In genomic region chr1:210292276-210292851, GRCh38 we compare ENCODE assay signal across 8 cellular contexts. TPM values are rescaled to one million over a fixed set of nuclear protein-coding genes. Genes with fewer than 3 reads are reported as not detected.
DNase-seq lines count a peak whose midpoint lies in the region; ATAC-seq and TF ChIP-seq lines count a peak whose summit lies in the region.

No MANE protein-coding gene starts in this region.

- H3K36me3 ChIP-seq in CD8-positive, alpha-beta memory T cell (ENCODE audit: insufficient read depth, low read length) = no peaks in the 10 kb centered on the region

- H3K4me1 Mint-ChIP-seq in CD8-positive, alpha-beta memory T cell = peaks cover 5 to 11% (median 5%) of the 10 kb centered on the region in 3 donors
- H3K4me1 Mint-ChIP-seq in progenitor cell of endocrine pancreas (ENCODE audit: low read depth) = peaks cover 15% of the 10 kb centered on the region

- peak overlapping the region in 6 of 7 donors; percentile 50 to 67 (median 55) for H3K4me3 Mint-ChIP-seq in CD8-positive, alpha-beta memory T cell
- H3K4me3 Mint-ChIP-seq in progenitor cell of endocrine pancreas (ENCODE audit: low read depth) = peak overlapping the region; percentile 76

- CTCF ChIA-PET in CD8-positive, alpha-beta memory T cell (lab: Charles Lee) = interaction anchor here (0.6 to 1.2 kb wide), 4 partner anchors 10 to 115 kb away, joined by 3 to 4 read pairs (median 3); no protein-coding TSS in a partner anchor

- peak; percentile 69 for TF ChIP-seq CTCF in progenitor cell of endocrine pancreas (IDR thresholded peaks at IDR 0.05; ENCODE audit: unreplicated experiment)

- H3K9me3 ChIP-seq in CD8-positive, alpha-beta memory T cell (ENCODE audit: low read length) = no peaks in the 10 kb centered on the region

- peaks cover 9% of the 10 kb centered on the region for H3K27me3 ChIP-seq in CD8-positive, alpha-beta memory T cell (ENCODE audit: insufficient read depth, low read length, poor library complexity, severe bottlenecking)

- ATAC-seq in GM21423 (IDR thresholded peaks at IDR 0.05; ENCODE audit: unreplicated experiment) (peak; percentile 70), Right ventricle myocardium inferior (peak; percentile 40)

- intact Hi-C loops in Right ventricle myocardium inferior (cut with DNase I) = loop anchor here (5.0 kb wide), 1 partner anchor 55 kb away; no protein-coding TSS in a partner anchor

- H3K4me3 ChIP-seq in CD8-positive, alpha-beta memory T cell (ENCODE audit: low read length) = no peak overlapping the region

- no peaks in the 10 kb centered on the region for H3K9me3 Mint-ChIP-seq in CD8-positive, alpha-beta memory T cell
- no peaks in the 10 kb centered on the region for H3K9me3 Mint-ChIP-seq in progenitor cell of endocrine pancreas (ENCODE audit: low read depth)

- H3K36me3 Mint-ChIP-seq in CD8-positive, alpha-beta memory T cell = no peaks in the 10 kb centered on the region
- H3K36me3 Mint-ChIP-seq in progenitor cell of endocrine pancreas (ENCODE audit: insufficient read depth) = no peaks in the 10 kb centered on the region

- H3K27ac Mint-ChIP-seq in CD8-positive, alpha-beta memory T cell = no peak overlapping the region
- H3K27ac Mint-ChIP-seq in progenitor cell of endocrine pancreas = peak overlapping the region; percentile 90

- in situ Hi-C loops in G401 (cut with HindIII; ENCODE audit: low sequenced_read_pairs) = no loop called here

- H3K27ac ChIP-seq in CD8-positive, alpha-beta memory T cell (ENCODE audit: low read depth, low read length) = no peak overlapping the region

- H3K4me1 ChIP-seq in CD8-positive, alpha-beta memory T cell (ENCODE audit: insufficient read depth, low read length) = no peaks in the 10 kb centered on the region

- peak in 1 of 5 donors; percentile 5 for DNase-seq in CD8-positive, alpha-beta memory T cell
- DNase-seq in NCI-H2171 treated with DMSO at 0.1 percent for 48 hours (lab: John Stamatoyannopoulos, UW) = peak; percentile 70
- peak; percentile 12 for DNase-seq in activated effector memory CD4-positive, alpha-beta T cell treated with Interleukin-2 at 50 U/mL for 16 hours
- DNase-seq in Right ventricle myocardium inferior (ENCODE audit: missing footprints) = peak; percentile 66
- peak; percentile 76 for DNase-seq in progenitor cell of endocrine pancreas (ENCODE audit: low spot score, unreplicated experiment)
- DNase-seq in G401 (ENCODE audit: low spot score) = no peak
- DNase-seq in SHP77 (lab: John Stamatoyannopoulos, UW) = no peak

- POLR2A ChIA-PET in CD8-positive, alpha-beta memory T cell (lab: Charles Lee) = no interaction called here

- H3K27me3 Mint-ChIP-seq in CD8-positive, alpha-beta memory T cell = peaks cover 27 to 60% of the 10 kb centered on the region in 2 donors
- peaks cover 12% of the 10 kb centered on the region for H3K27me3 Mint-ChIP-seq in progenitor cell of endocrine pancreas

RNA-seq across cellular contexts. Expression of gene HHAT, which starts 36.3 kb away (rescaled TPM):
- total RNA-seq in CD8-positive, alpha-beta memory T cell = 1 to 10 TPM; 1.4 to 2.1 TPM
- 4.6 TPM for polyA plus RNA-seq in CD8-positive, alpha-beta memory T cell
- total RNA-seq in Right ventricle myocardium inferior = 1.8 TPM
- 13.7 and 14.7 TPM in 2 replicates for total RNA-seq in progenitor cell of endocrine pancreas
- total RNA-seq in G401 (2014; rRNA removed; shearing (Covaris generic)) = 7.2 and 12.6 TPM in 2 replicates

RNA-seq across cellular contexts. Expression of gene SERTAD4, which starts 59.8 kb away (rescaled TPM):
- not detected for total RNA-seq in CD8-positive, alpha-beta memory T cell
- not detected for polyA plus RNA-seq in CD8-positive, alpha-beta memory T cell
- total RNA-seq in Right ventricle myocardium inferior (5.1 TPM), progenitor cell of endocrine pancreas (1.1 and 1.8 TPM in 2 replicates)
- total RNA-seq in G401 (2014; rRNA removed; shearing (Covaris generic)) = 7.3 and 14.2 TPM in 2 replicates

Comparison
In these comparisons a context has a peak if more than half of its experiments do, and no peak if none do; other contexts are left out.
1. DNase-seq: peak in NCI-H2171 treated with DMSO at 0.1 percent for 48 hours (single experiment), activated effector memory CD4-positive, alpha-beta T cell treated with Interleukin-2 at 50 U/mL for 16 hours (single experiment), Right ventricle myocardium inferior (single experiment) and progenitor cell of endocrine pancreas (single experiment); none in G401 (single experiment) and SHP77 (0 of 2).